Comparison of ENCODE assay signal across 9 cellular contexts in the genomic region with DNA sequence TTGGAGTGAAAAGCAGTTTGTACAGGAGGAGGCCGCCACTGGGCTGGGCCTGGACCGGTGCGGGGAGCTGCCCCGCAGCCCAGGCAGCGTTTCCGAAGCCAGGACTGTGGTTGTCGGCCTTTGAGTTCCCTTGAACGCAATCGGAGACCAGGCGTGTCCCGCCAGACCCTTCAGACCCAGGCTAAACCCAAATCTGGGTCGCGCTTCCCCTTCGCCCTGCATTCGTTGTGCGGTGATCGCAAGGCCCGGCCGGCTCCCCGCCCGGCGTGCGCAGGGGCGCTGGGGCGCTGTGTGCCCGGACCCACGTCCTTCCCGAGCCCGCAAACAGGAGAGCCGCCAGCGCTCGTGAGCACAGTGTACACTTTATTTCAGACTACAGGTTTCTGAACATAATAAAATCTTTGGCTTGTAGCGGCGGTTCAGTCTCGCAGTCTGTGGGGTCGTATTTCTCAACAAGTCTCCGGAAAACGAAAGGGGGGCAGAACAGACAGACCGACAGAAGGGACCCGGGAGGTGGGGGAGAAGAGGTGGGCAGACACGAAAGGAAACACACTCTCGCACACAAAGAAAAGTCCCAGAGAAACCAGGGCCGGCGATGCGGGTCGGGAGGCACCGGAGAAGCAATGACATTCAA. TPM values are rescaled to one million over a fixed set of nuclear protein-coding genes. Genes with fewer than 3 reads are reported as not detected.
DNase-seq lines count a peak whose midpoint lies in the region; ATAC-seq and TF ChIP-seq lines count a peak whose summit lies in the region.
"Had no signal": no experiment of that assay in that cellular context is flagged by ENCODE, and none has a peak within 500 bp of the region (broad histone marks: within the 10 kb centered on the region; RNA-seq: fewer than 3 reads in every experiment).

No MANE protein-coding gene starts in this region.

- no peak overlapping the region for H3K4me2 ChIP-seq in neural cell (ENCODE audit: low read length)

- H3K27ac ChIP-seq in ACC112 (ENCODE audit: low read depth, low read length), result no peak overlapping the region
- no peak overlapping the region for H3K27ac ChIP-seq in effector memory CD4-positive, alpha-beta T cell (ENCODE audit: insufficient read depth, low read length, poor library complexity, severe bottlenecking)
- H3K27ac ChIP-seq in neural cell (ENCODE audit: low read length), result no peak overlapping the region

- no peak for ATAC-seq in GM21786 (IDR thresholded peaks at IDR 0.05; ENCODE audit: unreplicated experiment)

- H3K27me3 ChIP-seq in ACC112 (ENCODE audit: insufficient read depth, low read length) (no peaks in the 10 kb centered on the region), neural cell (ENCODE audit: insufficient read depth, low read depth, low read length) (peaks cover 97% of the 10 kb centered on the region)
- H3K27me3 ChIP-seq in effector memory CD4-positive, alpha-beta T cell (replicated peaks; ENCODE audit: control insufficient read depth, insufficient read depth, low read length, poor library complexity, severe bottlenecking), result peaks cover 61% of the 10 kb centered on the region

- peaks cover 18% of the 10 kb centered on the region for H3K4me1 ChIP-seq in ACC112 (ENCODE audit: control insufficient read depth, insufficient read depth, low read length, unreplicated experiment)
- H3K4me1 ChIP-seq in effector memory CD4-positive, alpha-beta T cell (ENCODE audit: control insufficient read depth, insufficient read depth, low read length, poor library complexity, severe bottlenecking), result peaks cover 17% of the 10 kb centered on the region

- no peak overlapping the region for H2AFZ ChIP-seq in ACC112 (ENCODE audit: low read length, unreplicated experiment)
- no peak overlapping the region for H2AFZ ChIP-seq in neural cell (ENCODE audit: low read depth, low read length)

- TF ChIP-seq CTCF in GM13977 (IDR thresholded peaks at IDR 0.05; ENCODE audit: extremely low read depth, insufficient read depth, missing control alignments) (no peak), neural cell (IDR thresholded peaks at IDR 0.05; ENCODE audit: poor library complexity, severe bottlenecking) (no peak)

- H3K36me3 ChIP-seq in ACC112 (ENCODE audit: insufficient read depth, low read length), result no peaks in the 10 kb centered on the region
- no peaks in the 10 kb centered on the region for H3K36me3 ChIP-seq in effector memory CD4-positive, alpha-beta T cell (ENCODE audit: control insufficient read depth, insufficient read depth, low read length)
- H3K36me3 ChIP-seq in neural cell (ENCODE audit: insufficient read depth, low read length), result no peaks in the 10 kb centered on the region

- in situ Hi-C loops in GM13977 (cut with MboI; ENCODE audit: low pct_unique_long_range_greater_than_20kb, low sequenced_read_pairs, unreplicated experiment) (no loop called here), ACHN (cut with HindIII; ENCODE audit: low pct_ligation_motif_present, low pct_unique_long_range_greater_than_20kb, low sequenced_read_pairs) (no loop called here)

- H3K79me2 ChIP-seq in ACC112 (ENCODE audit: control insufficient read depth, insufficient read depth, low read length, unreplicated experiment), result peaks cover 66% of the 10 kb centered on the region
- H3K79me2 ChIP-seq in neural cell (replicated peaks; ENCODE audit: insufficient read depth, low read length), result no peaks in the 10 kb centered on the region

- TF ChIP-seq RAD21 in neural cell (conservative IDR thresholded peaks at IDR 0.05), result no peak

- no peaks in the 10 kb centered on the region for H3F3A ChIP-seq in neural cell (ENCODE audit: insufficient read depth, low read length, poor library complexity, severe bottlenecking)

- H4K20me1 ChIP-seq in neural cell (ENCODE audit: insufficient read depth), result no peaks in the 10 kb centered on the region

- DNase-seq in GM13977 (ENCODE audit: low spot score) (peak; percentile 34), DMS153 treated with DMSO at 0.1 percent for 48 hours (lab: John Stamatoyannopoulos, UW; ENCODE audit: unreplicated experiment) (no peak), SIG-M5 treated with dmso at 0.1 percent for 504 hours (lab: John Stamatoyannopoulos, UW; ENCODE audit: unreplicated experiment) (no peak), ACHN (no peak)
- no peak for DNase-seq in effector memory CD4-positive, alpha-beta T cell
- DNase-seq: DMS79 treated with DMSO at 0.1 percent for 48 hours had no signal

- H3K9me3 ChIP-seq in effector memory CD4-positive, alpha-beta T cell (ENCODE audit: control insufficient read depth, low read length), result no peaks in the 10 kb centered on the region
- no peaks in the 10 kb centered on the region for H3K9me3 ChIP-seq in neural cell (ENCODE audit: low read length)

- peak overlapping the region; percentile 85 for H3K4me3 ChIP-seq in ACC112 (ENCODE audit: low read depth, low read length)
- H3K4me3 ChIP-seq in effector memory CD4-positive, alpha-beta T cell (ENCODE audit: insufficient read depth, low read depth, low read length, poor library complexity, severe bottlenecking), result peak overlapping the region; percentile 55
- no peak overlapping the region for H3K4me3 ChIP-seq in neural cell (ENCODE audit: low read length)

- H3K9ac ChIP-seq in neural cell (ENCODE audit: low read length), result no peak overlapping the region

- no peak for TF ChIP-seq EP300 in neural cell (conservative IDR thresholded peaks at IDR 0.05; ENCODE audit: poor library complexity, severe bottlenecking)

- no peaks in the 10 kb centered on the region for H3K9me2 ChIP-seq in neural cell (ENCODE audit: insufficient read depth, low read length)

TF ChIP-seq in neural cell, 6 proteins besides CTCF, POLR2A, EP300 and RAD21:
- TF ChIP-seq, protein P1, sequence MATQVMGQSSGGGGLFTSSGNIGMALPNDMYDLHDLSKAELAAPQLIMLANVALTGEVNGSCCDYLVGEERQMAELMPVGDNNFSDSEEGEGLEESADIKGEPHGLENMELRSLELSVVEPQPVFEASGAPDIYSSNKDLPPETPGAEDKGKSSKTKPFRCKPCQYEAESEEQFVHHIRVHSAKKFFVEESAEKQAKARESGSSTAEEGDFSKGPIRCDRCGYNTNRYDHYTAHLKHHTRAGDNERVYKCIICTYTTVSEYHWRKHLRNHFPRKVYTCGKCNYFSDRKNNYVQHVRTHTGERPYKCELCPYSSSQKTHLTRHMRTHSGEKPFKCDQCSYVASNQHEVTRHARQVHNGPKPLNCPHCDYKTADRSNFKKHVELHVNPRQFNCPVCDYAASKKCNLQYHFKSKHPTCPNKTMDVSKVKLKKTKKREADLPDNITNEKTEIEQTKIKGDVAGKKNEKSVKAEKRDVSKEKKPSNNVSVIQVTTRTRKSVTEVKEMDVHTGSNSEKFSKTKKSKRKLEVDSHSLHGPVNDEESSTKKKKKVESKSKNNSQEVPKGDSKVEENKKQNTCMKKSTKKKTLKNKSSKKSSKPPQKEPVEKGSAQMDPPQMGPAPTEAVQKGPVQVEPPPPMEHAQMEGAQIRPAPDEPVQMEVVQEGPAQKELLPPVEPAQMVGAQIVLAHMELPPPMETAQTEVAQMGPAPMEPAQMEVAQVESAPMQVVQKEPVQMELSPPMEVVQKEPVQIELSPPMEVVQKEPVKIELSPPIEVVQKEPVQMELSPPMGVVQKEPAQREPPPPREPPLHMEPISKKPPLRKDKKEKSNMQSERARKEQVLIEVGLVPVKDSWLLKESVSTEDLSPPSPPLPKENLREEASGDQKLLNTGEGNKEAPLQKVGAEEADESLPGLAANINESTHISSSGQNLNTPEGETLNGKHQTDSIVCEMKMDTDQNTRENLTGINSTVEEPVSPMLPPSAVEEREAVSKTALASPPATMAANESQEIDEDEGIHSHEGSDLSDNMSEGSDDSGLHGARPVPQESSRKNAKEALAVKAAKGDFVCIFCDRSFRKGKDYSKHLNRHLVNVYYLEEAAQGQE (IDR thresholded peaks at IDR 0.05; ENCODE audit: borderline replicate concordance), result no peak
- TF ChIP-seq SMC3 (conservative IDR thresholded peaks at IDR 0.05; ENCODE audit: poor library complexity) (no peak), POLR2AphosphoS5 (IDR thresholded peaks at IDR 0.05) (peak; percentile 73), EZH2 (IDR thresholded peaks at IDR 0.05; ENCODE audit: borderline replicate concordance, insufficient read depth, low read length, poor library complexity, severe bottlenecking) (peak; percentile 19), TAF1 (IDR thresholded peaks at IDR 0.05; ENCODE audit: low read depth) (no peak), MXI1 (conservative IDR thresholded peaks at IDR 0.05; ENCODE audit: poor library complexity, severe bottlenecking) (no peak)

RNA-seq across cellular contexts. Expression of a gene that starts 5.5 kb away (rescaled TPM):
- not detected in 2 replicates for polyA plus RNA-seq in neural cell
- polyA minus RNA-seq in neural cell, result not detected in 2 replicates
